ENCODE assay signal across 18 cellular contexts in the genomic region with DNA sequence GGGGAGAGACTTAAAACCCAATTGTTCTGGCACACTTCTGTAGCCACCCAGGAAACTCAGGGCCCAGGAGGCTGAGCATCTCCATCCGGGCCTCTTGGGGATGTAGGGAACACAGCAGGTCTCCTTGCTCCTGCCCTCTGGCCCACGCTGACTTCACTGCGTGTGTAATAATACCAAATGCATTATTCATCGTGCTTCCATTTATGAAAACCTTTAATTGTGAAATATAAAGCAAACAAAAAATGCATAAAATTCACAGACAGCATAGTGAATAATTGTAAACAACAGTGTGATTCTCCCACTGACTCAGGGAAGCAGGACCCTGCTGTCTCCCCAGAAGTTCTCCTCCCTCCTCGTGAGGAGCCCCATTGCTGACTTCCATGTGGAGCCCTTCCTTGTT.
DNase-seq lines count a peak whose midpoint lies in the region; ATAC-seq, FAIRE-seq and TF ChIP-seq lines count a peak whose summit lies in the region.
"Had no signal": no experiment of that assay in that cellular context is flagged by ENCODE, and none has a peak within 500 bp of the region (broad histone marks: within the 10 kb centered on the region; RNA-seq: fewer than 3 reads in every experiment).

No MANE protein-coding gene starts in this region.

- no peak overlapping the region for H2AFZ ChIP-seq in mammary epithelial cell (ENCODE audit: low read depth, low read length)

- no peak for ATAC-seq in GM18909 (IDR thresholded peaks at IDR 0.05; ENCODE audit: poor library complexity, unreplicated experiment)
- ATAC-seq in HG02623 (IDR thresholded peaks at IDR 0.05; ENCODE audit: unreplicated experiment), result no peak
- ATAC-seq: HCT116 had no signal

- no peaks in the 10 kb centered on the region for H3K27me3 ChIP-seq in mammary epithelial cell (ENCODE audit: insufficient read depth, low read length)
- no peaks in the 10 kb centered on the region for H3K27me3 ChIP-seq in brain microvascular endothelial cell (replicated peaks)
- no peaks in the 10 kb centered on the region for H3K27me3 ChIP-seq in spleen (replicated peaks in 1 of 7)
- H3K27me3 ChIP-seq: SJSA1 had no signal

- H3K4me3 ChIP-seq in mammary epithelial cell (replicated peaks in 1 of 3; ENCODE audit: insufficient read depth in 1 of 3, low read depth in 2 of 3, low read length in 3 of 3) (no peak overlapping the region), brain microvascular endothelial cell (ENCODE audit: low read depth, low read length) (no peak overlapping the region), fibroblast of villous mesenchyme (ENCODE audit: low read depth, low read length) (no peak overlapping the region), spleen (no peak overlapping the region)
- H3K4me3 ChIP-seq: SJSA1 had no signal

- peak; percentile 42 for DNase-seq in MCF 10A (ENCODE audit: unreplicated experiment)
- no peak for DNase-seq in mammary epithelial cell
- DNase-seq in brain microvascular endothelial cell, result peak; percentile 66
- DNase-seq in fibroblast of villous mesenchyme (ENCODE audit: low read depth), result peak; percentile 53
- peak; percentile 13 for DNase-seq in spleen
- no peak for DNase-seq in GM19239 (ENCODE audit: insufficient read length, low spot score)
- DNase-seq: COR-L47, DMS153, MV-4-11, NCI-H1417 treated with DMSO at 0.1 percent for 48 hours, NCI-H2029, NCI-H510A treated with DMSO at 0.1 percent for 48 hours had no signal

- no peaks in the 10 kb centered on the region for H3K36me3 Mint-ChIP-seq in MCF 10A (ENCODE audit: insufficient read depth, unreplicated experiment)
- H3K36me3 Mint-ChIP-seq: CD14-positive monocyte had no signal

- no peak for TF ChIP-seq POLR2A in spleen (IDR thresholded peaks at IDR 0.05)

- H3K27ac ChIP-seq in mammary epithelial cell (ENCODE audit: insufficient read depth, low read depth, low read length) (no peak overlapping the region), brain microvascular endothelial cell (peak overlapping the region; percentile 40), spleen (no peak overlapping the region)
- H3K27ac ChIP-seq: SJSA1 had no signal

- no peaks in the 10 kb centered on the region for H3K27me3 Mint-ChIP-seq in MCF 10A (ENCODE audit: insufficient read depth, unreplicated experiment)

- H3K9ac ChIP-seq in mammary epithelial cell (ENCODE audit: insufficient read depth, low read length), result no peak overlapping the region

- dilution Hi-C loops in mammary epithelial cell (cut with HindIII; ENCODE audit: low sequenced_read_pairs), result no loop called here

- no peak overlapping the region for H3K4me2 ChIP-seq in mammary epithelial cell (ENCODE audit: insufficient read depth, low read depth, low read length)

- H3K27ac Mint-ChIP-seq in MCF 10A (ENCODE audit: low read depth, unreplicated experiment), result no peak overlapping the region
- H3K27ac Mint-ChIP-seq: CD14-positive monocyte had no signal

- in situ Hi-C loops in mammary epithelial cell (cut with MboI; ENCODE audit: low sequenced_read_pairs in 2 of 2), result no loop called here
- in situ Hi-C loops in brain microvascular endothelial cell (cut with HindIII; ENCODE audit: low pct_ligation_motif_present, low sequenced_read_pairs), result no loop called here

- no peak for TF ChIP-seq CTCF in MCF 10A (IDR thresholded peaks at IDR 0.05; ENCODE audit: unreplicated experiment)
- no peak for TF ChIP-seq CTCF in mammary epithelial cell (conservative IDR thresholded peaks at IDR 0.05 in 1 of 2, IDR thresholded peaks at IDR 0.05 in 1 of 2; ENCODE audit: extremely low read depth in 1 of 2, insufficient read depth in 1 of 2, low read depth in 1 of 2, low read length in 2 of 2)
- no peak for TF ChIP-seq CTCF in brain microvascular endothelial cell (IDR thresholded peaks at IDR 0.05; ENCODE audit: low read depth, low read length, missing control alignments)
- no peak for TF ChIP-seq CTCF in fibroblast of villous mesenchyme (IDR thresholded peaks at IDR 0.05; ENCODE audit: insufficient read depth, low read depth, low read length)
- no peak for TF ChIP-seq CTCF in spleen (IDR thresholded peaks at IDR 0.05 in 8 of 11, conservative IDR thresholded peaks at IDR 0.05 in 3 of 11)

- POLR2A ChIA-PET in MCF 10A (lab: Yijun Ruan, JAX), result no interaction called here

- H4K20me1 ChIP-seq in mammary epithelial cell (ENCODE audit: insufficient read depth, low read length), result no peaks in the 10 kb centered on the region

- no peaks in the 10 kb centered on the region for H3K9me3 ChIP-seq in mammary epithelial cell (replicated peaks; ENCODE audit: insufficient read depth, low read length)
- no peaks in the 10 kb centered on the region for H3K9me3 ChIP-seq in spleen
- H3K9me3 ChIP-seq: SJSA1 had no signal

- FAIRE-seq in GM19239 (lab: Jason Lieb, UNC), result no peak
- FAIRE-seq: A204.1 had no signal

- CTCF ChIA-PET in MCF 10A (lab: Yijun Ruan, JAX) (no interaction called here), mammary epithelial cell (lab: Charles Lee; ENCODE audit: low non-redundant PET) (no interaction called here)

- no peaks in the 10 kb centered on the region for H3K79me2 ChIP-seq in mammary epithelial cell (ENCODE audit: insufficient read depth, low read length)

- H3K4me1 ChIP-seq in mammary epithelial cell (ENCODE audit: insufficient read depth, low read length), result no peaks in the 10 kb centered on the region
- H3K4me1 ChIP-seq in spleen, result no peaks in the 10 kb centered on the region

- H3K4me1 Mint-ChIP-seq in MCF 10A (ENCODE audit: insufficient read depth, unreplicated experiment), result peaks cover 15% of the 10 kb centered on the region
- H3K4me1 Mint-ChIP-seq: CD14-positive monocyte had no signal

- 76% methylated on average over 5 of the region's 5 CpGs for WGBS in mammary epithelial cell (ENCODE audit: low coverage, missing lambda C conversion rate)
- WGBS in spleen, 5 donors, result 84 to 92% (median 88%) methylated on average over 5 of the region's 5 CpGs

- H3K36me3 ChIP-seq in mammary epithelial cell (ENCODE audit: insufficient read depth, low read length), result no peaks in the 10 kb centered on the region
- H3K36me3 ChIP-seq in brain microvascular endothelial cell (replicated peaks), result no peaks in the 10 kb centered on the region
- H3K36me3 ChIP-seq in spleen, result no peaks in the 10 kb centered on the region
- H3K36me3 ChIP-seq: SJSA1 had no signal

- no peak overlapping the region for H3K4me3 Mint-ChIP-seq in MCF 10A (ENCODE audit: unreplicated experiment)
- H3K4me3 Mint-ChIP-seq: CD14-positive monocyte had no signal

- H3K9me3 Mint-ChIP-seq in MCF 10A (ENCODE audit: unreplicated experiment), result no peaks in the 10 kb centered on the region

- BruUV-seq in MCF 10A (replicated peaks; lab: Mats Ljungman, UMichigan) (no TSS peak), mammary epithelial cell (replicated peaks; lab: Mats Ljungman, UMichigan) (no TSS peak)

- intact Hi-C loops in MCF 10A (cut with micrococcal nuclease) (no loop called here), mammary epithelial cell (cut with micrococcal nuclease) (no loop called here), spleen (cut with DNase I; ENCODE audit: low total_unique reads) (no loop called here)

Comparison
In these comparisons a context has a peak if more than half of its experiments do, and no peak if none do; other contexts are left out.
1. DNase-seq: peak in MCF 10A (single experiment), brain microvascular endothelial cell (single experiment), fibroblast of villous mesenchyme (single experiment) and spleen (single experiment); none in mammary epithelial cell (single experiment) and GM19239 (single experiment).